ENCODE assay signal across 8 cellular contexts in genomic region chr9:129035838-129036237, GRCh38. TPM values are rescaled to one million over a fixed set of nuclear protein-coding genes. Genes with fewer than 3 reads are reported as not detected.
DNase-seq lines count a peak whose midpoint lies in the region; ATAC-seq and TF ChIP-seq lines count a peak whose summit lies in the region.
"Not testable (repeated sequence)": the region's sequence is repeated elsewhere in the genome, so short reads cannot be mapped to it uniquely, and the experiment has no call there.

No MANE protein-coding gene starts in this region.

- in situ Hi-C loops in HAP-1 (cut with MboI; ENCODE audit: low sequenced_read_pairs): not testable (repeated sequence)

- POLR2A ChIA-PET in BJ (lab: Charles Lee): interaction anchor here (0.6 kb wide), 1 partner anchor 177 kb away, joined by 5 read pairs; no protein-coding TSS in a partner anchor
- POLR2A ChIA-PET in naive thymus-derived CD8-positive, alpha-beta T cell (lab: Charles Lee): interaction anchor here (0.6 to 2.5 kb wide), 15 partner anchors 8 to 456 kb away, joined by 3 to 19 read pairs (median 3); partner anchors contain the start of genes DOLPP1, ENDOG and SH3GLB2

- peak overlapping the region; percentile 79 for H3K27ac Mint-ChIP-seq in activated CD8-positive, alpha-beta memory T cell treated with anti-CD3 and anti-CD28 coated beads, Interleukin-2, amount 10 ng/mL, durations not matched to agents 7 days and 5 days
- H3K27ac Mint-ChIP-seq in naive thymus-derived CD8-positive, alpha-beta T cell: peak overlapping the region; percentile 39 to 96 (median 91)
- peak overlapping the region; percentile 66 for H3K27ac Mint-ChIP-seq in stimulated activated naive CD8-positive, alpha-beta T cell treated with anti-CD3 and anti-CD28 coated beads, Interleukin-15, Interleukin-2, amounts not matched to agents 100 ng/mL and 50 ng/mL, for 24 hours

- H3K9ac ChIP-seq in colonic mucosa (ENCODE audit: low read depth in 2 of 2, low read length in 2 of 2): peak overlapping the region; percentile 66 to 92

- H3K4me3 ChIP-seq in BJ (ENCODE audit: low read depth, low read length): peak overlapping the region; percentile 28
- H3K4me3 ChIP-seq in HAP-1: peak overlapping the region; percentile 99
- H3K4me3 ChIP-seq in NB4 (ENCODE audit: low read depth, low read length): peak overlapping the region; percentile 34
- H3K4me3 ChIP-seq in colonic mucosa: peak overlapping the region; percentile 66
- peak overlapping the region; percentile 99 to 100 for H3K4me3 ChIP-seq in right atrium auricular region

- H3K9me3 ChIP-seq in HAP-1, colonic mucosa, right atrium auricular region: not testable (repeated sequence)

- CTCF ChIA-PET in BJ (lab: Yijun Ruan, JAX): interaction anchor here (0.5 kb wide), 1 partner anchor 19 kb away, joined by 3 read pairs; no protein-coding TSS in a partner anchor
- CTCF ChIA-PET in activated CD8-positive, alpha-beta memory T cell treated with anti-CD3 and anti-CD28 coated beads, Interleukin-2, amount 10 ng/mL, durations not matched to agents 7 days and 5 days (lab: Charles Lee): interaction anchor here (1.0 to 1.1 kb wide), 2 partner anchors 9 to 217 kb away, joined by 3 to 4 read pairs; partner anchors contain the start of gene ENDOG

- TF ChIP-seq POLR2A in NB4 (IDR thresholded peaks at IDR 0.05; ENCODE audit: extremely low read depth, insufficient read length): not testable (repeated sequence)

- not testable (repeated sequence) for H3K36me3 ChIP-seq in BJ (ENCODE audit: control insufficient read depth, insufficient read depth, low read length); HAP-1 (replicated peaks); colonic mucosa; right atrium auricular region

- H3K27me3 ChIP-seq in BJ (ENCODE audit: control insufficient read depth, insufficient read depth, low read length); HAP-1 (ENCODE audit: low read depth); colonic mucosa; right atrium auricular region: not testable (repeated sequence)

- H3K9me3 Mint-ChIP-seq in activated CD8-positive, alpha-beta memory T cell treated with anti-CD3 and anti-CD28 coated beads, Interleukin-2, amount 10 ng/mL, durations not matched to agents 7 days and 5 days (ENCODE audit: low read depth); naive thymus-derived CD8-positive, alpha-beta T cell; stimulated activated naive CD8-positive, alpha-beta T cell treated with anti-CD3 and anti-CD28 coated beads, Interleukin-15, Interleukin-2, amounts not matched to agents 100 ng/mL and 50 ng/mL, for 24 hours: not testable (repeated sequence)

- H3K4me1 ChIP-seq in HAP-1: not testable (repeated sequence)
- peaks cover 17% of the 10 kb centered on the region for H3K4me1 ChIP-seq in colonic mucosa
- H3K4me1 ChIP-seq in right atrium auricular region: peaks cover 0 to 38% of the 10 kb centered on the region in 2 donors

- peak overlapping the region; percentile 93 for H3K4me3 Mint-ChIP-seq in activated CD8-positive, alpha-beta memory T cell treated with anti-CD3 and anti-CD28 coated beads, Interleukin-2, amount 10 ng/mL, durations not matched to agents 7 days and 5 days
- H3K4me3 Mint-ChIP-seq in naive thymus-derived CD8-positive, alpha-beta T cell: peak overlapping the region; percentile 89 to 100 (median 96)
- H3K4me3 Mint-ChIP-seq in stimulated activated naive CD8-positive, alpha-beta T cell treated with anti-CD3 and anti-CD28 coated beads, Interleukin-15, Interleukin-2, amounts not matched to agents 100 ng/mL and 50 ng/mL, for 24 hours: peak overlapping the region; percentile 90

- not testable (repeated sequence) for H3K36me3 Mint-ChIP-seq in activated CD8-positive, alpha-beta memory T cell treated with anti-CD3 and anti-CD28 coated beads, Interleukin-2, amount 10 ng/mL, durations not matched to agents 7 days and 5 days; naive thymus-derived CD8-positive, alpha-beta T cell; stimulated activated naive CD8-positive, alpha-beta T cell treated with anti-CD3 and anti-CD28 coated beads, Interleukin-15, Interleukin-2, amounts not matched to agents 100 ng/mL and 50 ng/mL, for 24 hours (ENCODE audit: low read depth)

- TF ChIP-seq CTCF in BJ (IDR thresholded peaks at IDR 0.05; ENCODE audit: insufficient read depth, low read depth, low read length); NB4 (IDR thresholded peaks at IDR 0.05; ENCODE audit: low read depth, low read length); colonic mucosa (IDR thresholded peaks at IDR 0.05); right atrium auricular region (IDR thresholded peaks at IDR 0.05): not testable (repeated sequence)

- H3K4me1 Mint-ChIP-seq in activated CD8-positive, alpha-beta memory T cell treated with anti-CD3 and anti-CD28 coated beads, Interleukin-2, amount 10 ng/mL, durations not matched to agents 7 days and 5 days: peaks cover 24% of the 10 kb centered on the region
- H3K4me1 Mint-ChIP-seq in naive thymus-derived CD8-positive, alpha-beta T cell: peaks cover 19 to 42% (median 35%) of the 10 kb centered on the region in 4 donors
- H3K4me1 Mint-ChIP-seq in stimulated activated naive CD8-positive, alpha-beta T cell treated with anti-CD3 and anti-CD28 coated beads, Interleukin-15, Interleukin-2, amounts not matched to agents 100 ng/mL and 50 ng/mL, for 24 hours (ENCODE audit: low read depth): peaks cover 20% of the 10 kb centered on the region

- ATAC-seq in activated CD8-positive, alpha-beta memory T cell treated with anti-CD3 and anti-CD28 coated beads, Interleukin-2, amount 10 ng/mL, durations not matched to agents 7 days and 5 days: not testable (repeated sequence)
- ATAC-seq in naive thymus-derived CD8-positive, alpha-beta T cell: peak; percentile 3 to 4

- H3K27me3 Mint-ChIP-seq in activated CD8-positive, alpha-beta memory T cell treated with anti-CD3 and anti-CD28 coated beads, Interleukin-2, amount 10 ng/mL, durations not matched to agents 7 days and 5 days; naive thymus-derived CD8-positive, alpha-beta T cell; stimulated activated naive CD8-positive, alpha-beta T cell treated with anti-CD3 and anti-CD28 coated beads, Interleukin-15, Interleukin-2, amounts not matched to agents 100 ng/mL and 50 ng/mL, for 24 hours: not testable (repeated sequence)

- H3K27ac ChIP-seq in colonic mucosa (peak overlapping the region; percentile 75), right atrium auricular region (peak overlapping the region; percentile 72 to 92)

- not testable (repeated sequence) for DNase-seq in BJ (ENCODE audit: low read depth); HAP-1 (ENCODE audit: low spot score in 2 of 2); NB4 (ENCODE audit: low read depth); activated CD8-positive, alpha-beta memory T cell treated with anti-CD3 and anti-CD28 coated beads, Interleukin-2, amount 10 ng/mL, durations not matched to agents 7 days and 5 days; colonic mucosa; right atrium auricular region (ENCODE audit: low spot score); naive thymus-derived CD8-positive, alpha-beta T cell

- intact Hi-C loops in colonic mucosa (cut with DNase I): not testable (repeated sequence)

RNA-seq across cellular contexts. Expression of gene MIGA2, which starts 0.6 kb away (rescaled TPM):
- 11.5 and 23.7 TPM in 2 replicates for polyA plus RNA-seq in BJ (2011; rRNA removed)
- polyA minus RNA-seq in BJ (2011; rRNA and poly(A)+ RNA removed): 10.9 and 11.9 TPM in 2 replicates
- 10 to 100 TPM; 39.3 to 51.3 TPM for total RNA-seq in activated CD8-positive, alpha-beta memory T cell treated with anti-CD3 and anti-CD28 coated beads, Interleukin-2, amount 10 ng/mL, durations not matched to agents 7 days and 5 days
- total RNA-seq in colonic mucosa (10 to 100 TPM; 47.4 to 74.8 TPM), right atrium auricular region (10 to 100 TPM; 34.2 to 40.2 TPM)
- 10 to 100 TPM; 77.9 to 88.3 TPM for total RNA-seq in naive thymus-derived CD8-positive, alpha-beta T cell
- polyA plus RNA-seq in naive thymus-derived CD8-positive, alpha-beta T cell: 10 to 100 TPM in 1 of 3 donors, 1 to 10 TPM in 2; 5.9 to 11.3 (median 7.2) TPM

RNA-seq across cellular contexts. Expression of gene SH3GLB2, which starts 7.7 kb away (rescaled TPM):
- polyA plus RNA-seq in BJ (2011; rRNA removed): 39.8 and 52.7 TPM in 2 replicates
- polyA minus RNA-seq in BJ (2011; rRNA and poly(A)+ RNA removed): 26.3 and 36.3 TPM in 2 replicates
- total RNA-seq in activated CD8-positive, alpha-beta memory T cell treated with anti-CD3 and anti-CD28 coated beads, Interleukin-2, amount 10 ng/mL, durations not matched to agents 7 days and 5 days: 10 to 100 TPM; 76.8 to 93.4 TPM
- total RNA-seq in colonic mucosa (100 to 1,000 TPM; 109 to 110 TPM), right atrium auricular region (10 to 100 TPM; 25.6 to 41.3 TPM)
- 100 to 1,000 TPM; 109 to 113 TPM for total RNA-seq in naive thymus-derived CD8-positive, alpha-beta T cell
- polyA plus RNA-seq in naive thymus-derived CD8-positive, alpha-beta T cell: 10 to 100 TPM; 21.7 to 40.9 (median 37.8) TPM

RNA-seq across cellular contexts. Expression of gene DOLPP1, which starts 45.1 kb away (rescaled TPM):
- polyA plus RNA-seq in BJ (2011; rRNA removed): 13.7 and 17.6 TPM in 2 replicates
- 7.0 and 12.2 TPM in 2 replicates for polyA minus RNA-seq in BJ (2011; rRNA and poly(A)+ RNA removed)
- total RNA-seq in activated CD8-positive, alpha-beta memory T cell treated with anti-CD3 and anti-CD28 coated beads, Interleukin-2, amount 10 ng/mL, durations not matched to agents 7 days and 5 days: 10 to 100 TPM; 18.5 to 23.7 TPM
- total RNA-seq in colonic mucosa: 10 to 100 TPM; 33.9 to 37.3 TPM
- total RNA-seq in right atrium auricular region: 1 to 10 TPM; 4.8 to 5.4 TPM
- total RNA-seq in naive thymus-derived CD8-positive, alpha-beta T cell: 10 to 100 TPM in 1 of 2 experiments, 1 to 10 TPM in 1; 9.5 to 11.1 TPM
- polyA plus RNA-seq in naive thymus-derived CD8-positive, alpha-beta T cell: 1 to 10 TPM; 5.7 to 7.9 (median 7.1) TPM

Comparison
In these comparisons a context has a peak if more than half of its experiments do, and no peak if none do; other contexts are left out.
1. H3K4me3 ChIP-seq: peak in every context shown above with its lines; median percentile 100 in right atrium auricular region; 99 in HAP-1; 66 in colonic mucosa; 34 in NB4; 28 in BJ.